Comparison of ENCODE assay signal across 23 cellular contexts in genomic region chr1:26037904-26038303, GRCh38. TPM values are rescaled to one million over a fixed set of nuclear protein-coding genes. Genes with fewer than 3 reads are reported as not detected.
"Had no signal": no experiment of that assay in that cellular context is flagged by ENCODE, and none has a peak within 500 bp of the region (broad histone marks: within the 10 kb centered on the region; RNA-seq: fewer than 3 reads in every experiment).

No MANE protein-coding gene starts in this region.

- H3K4me3 ChIP-seq: lower lobe of right lung, sigmoid colon, thoracic aorta had no signal

- H3K27ac Mint-ChIP-seq: activated naive CD4-positive, alpha-beta T cell treated with anti-CD3 and anti-CD28 coated beads, Interleukin-2, amount 50 U/mL, for 72 hours; WTC11 had no signal

- H3K9ac ChIP-seq: parathyroid adenoma had no signal

- ATAC-seq: activated naive CD4-positive, alpha-beta T cell treated with anti-CD3 and anti-CD28 coated beads, Interleukin-2, amount 50 U/mL, for 72 hours; left colon; lower lobe of right lung; naive thymus-derived CD4-positive, alpha-beta T cell; WTC11 had no signal

- H3K79me2 ChIP-seq: parathyroid adenoma had no signal

- H3K4me3 Mint-ChIP-seq: WTC11 had no signal

- DNase-seq: activated gamma-delta T cell treated with Interleukin-2 at 50 U/mL for 16 hours; activated T-cell treated with anti-CD3 and anti-CD28 coated beads, Interleukin-2, amount 50 U/mL, for 1 hour; aorta; brain microvascular endothelial cell; central memory CD4-positive, alpha-beta T cell; effector memory CD4-positive, alpha-beta T cell; foreskin melanocyte; glutamatergic neuron; islet precursor cell; left colon; lower lobe of right lung; naive thymus-derived CD4-positive, alpha-beta T cell; sigmoid colon; stimulated activated CD4-positive, alpha-beta T cell treated with anti-CD3 and anti-CD28 coated beads, Interleukin-2, amount 100 ng/mL, for 48 hours; stimulated activated naive CD4-positive, alpha-beta T cell treated with Interleukin-2 at 50 U/mL for 16 hours; T-helper 9 cell had no signal

- H3K36me3 Mint-ChIP-seq: activated naive CD4-positive, alpha-beta T cell treated with anti-CD3 and anti-CD28 coated beads, Interleukin-2, amount 50 U/mL, for 72 hours; naive thymus-derived CD4-positive, alpha-beta T cell; WTC11 had no signal

- H3K36me3 ChIP-seq: brain microvascular endothelial cell, lower lobe of right lung, sigmoid colon, thoracic aorta had no signal

- H3K9me3 ChIP-seq: lower lobe of right lung, sigmoid colon, thoracic aorta had no signal

- H3K9me3 Mint-ChIP-seq: activated naive CD4-positive, alpha-beta T cell treated with anti-CD3 and anti-CD28 coated beads, Interleukin-2, amount 50 U/mL, for 72 hours; WTC11 had no signal

- H2AFZ ChIP-seq: parathyroid adenoma had no signal

- H3K27ac ChIP-seq: brain microvascular endothelial cell, lower lobe of right lung, parathyroid adenoma, sigmoid colon, thoracic aorta had no signal

RNA-seq across cellular contexts. Expression of gene SLC30A2, which starts 8.0 kb away (rescaled TPM):
- total RNA-seq: activated naive CD4-positive, alpha-beta T cell treated with anti-CD3 and anti-CD28 coated beads, Interleukin-2, amount 50 U/mL, for 72 hours; aorta; dermis microvascular lymphatic vessel endothelial cell; lower lobe of right lung; mesenteric fat pad; naive thymus-derived CD4-positive, alpha-beta T cell; T-helper 1 cell treated with Interleukin-12 subunit alpha and Interleukin-12 subunit beta and Interleukin-4 antibody, amounts not matched to agents 30 ng/mL and 1 ng/mL, for 36 hours; thoracic aorta had no signal
- polyA plus RNA-seq: naive thymus-derived CD4-positive, alpha-beta T cell had no signal

RNA-seq across cellular contexts. Expression of gene EXTL1, which starts 16.3 kb away (rescaled TPM):
- total RNA-seq: activated naive CD4-positive, alpha-beta T cell treated with anti-CD3 and anti-CD28 coated beads, Interleukin-2, amount 50 U/mL, for 72 hours; dermis microvascular lymphatic vessel endothelial cell; mesenteric fat pad; T-helper 1 cell treated with Interleukin-12 subunit alpha and Interleukin-12 subunit beta and Interleukin-4 antibody, amounts not matched to agents 30 ng/mL and 1 ng/mL, for 36 hours had no signal
- polyA plus RNA-seq: naive thymus-derived CD4-positive, alpha-beta T cell had no signal

RNA-seq across cellular contexts. Expression of gene TRIM63, which starts 29.5 kb away (rescaled TPM):
- total RNA-seq: dermis microvascular lymphatic vessel endothelial cell; naive thymus-derived CD4-positive, alpha-beta T cell; T-helper 1 cell treated with Interleukin-12 subunit alpha and Interleukin-12 subunit beta and Interleukin-4 antibody, amounts not matched to agents 30 ng/mL and 1 ng/mL, for 36 hours; thoracic aorta; WTC11 had no signal
- polyA plus RNA-seq: naive thymus-derived CD4-positive, alpha-beta T cell had no signal
